ENCODE assay signal across 12 cellular contexts in the genomic region with DNA sequence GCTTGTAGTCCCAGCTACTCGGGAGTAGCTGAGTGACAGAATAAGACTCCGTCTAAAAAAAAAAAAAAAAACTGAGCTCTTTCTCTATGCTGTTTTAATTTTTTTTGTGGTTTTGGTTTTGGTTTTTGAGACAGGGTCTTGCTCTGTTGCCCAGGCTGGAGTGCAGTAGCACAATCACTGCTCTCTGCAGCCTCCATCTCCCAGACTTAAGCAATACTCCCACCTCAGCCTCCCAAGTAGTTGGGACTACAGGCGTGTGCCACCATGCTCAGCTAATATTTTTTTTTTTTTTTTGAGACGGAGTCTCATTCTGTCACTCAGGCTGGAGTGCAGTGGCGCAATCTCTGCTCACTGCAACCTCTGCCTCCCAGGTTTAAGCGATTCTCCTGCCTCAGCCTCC. TPM values are rescaled to one million over a fixed set of nuclear protein-coding genes. Genes with fewer than 3 reads are reported as not detected.
DNase-seq lines count a peak whose midpoint lies in the region; ATAC-seq, FAIRE-seq and TF ChIP-seq lines count a peak whose summit lies in the region.
"Not testable (repeated sequence)": the region's sequence is repeated elsewhere in the genome, so short reads cannot be mapped to it uniquely, and the experiment has no call there.
"Had no signal": no experiment of that assay in that cellular context is flagged by ENCODE, and none has a peak within 500 bp of the region (broad histone marks: within the 10 kb centered on the region; RNA-seq: fewer than 3 reads in every experiment).

No MANE protein-coding gene starts in this region.

- not testable (repeated sequence) for TF ChIP-seq POLR2A in K562 (conservative IDR thresholded peaks at IDR 0.05); HepG2 (IDR thresholded peaks at IDR 0.05; ENCODE audit: insufficient read depth in 1 of 2, low read depth in 2 of 2, low read length in 2 of 2)

- POLR2A ChIA-PET in OCI-LY7 (lab: Charles Lee): interaction anchor here (0.6 to 1.7 kb wide), 13 partner anchors 12 to 514 kb away, joined by 3 to 18 read pairs (median 3); partner anchors contain the start of gene NT5C
- POLR2A ChIA-PET in K562 (lab: Yijun Ruan, JAX): interaction anchor here (0.8 to 1.3 kb wide), 3 partner anchors 15 to 197 kb away, joined by 3 read pairs; a partner anchor contains a TSS
- POLR2A ChIA-PET in HepG2 (lab: Yijun Ruan, JAX): interaction anchor here (0.8 to 1.8 kb wide), 3 partner anchors 26 to 30 kb away, joined by 3 to 4 read pairs (median 4); no protein-coding TSS in a partner anchor

- not testable (repeated sequence) for H3K4me3 ChIP-seq in BLaER1; BLaER1 treated with 17β-estradiol and CSF1 and Interleukin-3, amounts not matched to agents 10 nM and 100 nM; OCI-LY7 (ENCODE audit: low read depth, low read length, poor library complexity, severe bottlenecking); K562; HepG2 (replicated peaks in 1 of 3; ENCODE audit: insufficient read depth in 1 of 3, low read depth in 2 of 3, low read length in 3 of 3)

- not testable (repeated sequence) for H3K9me3 Mint-ChIP-seq in natural killer cell

- WGBS in K562 (ENCODE audit: insufficient coverage, low coverage, missing lambda C conversion rate): 15% methylated on average over 4 of the region's 6 CpGs
- WGBS in HepG2 (ENCODE audit: low lambda C conversion rate): 43% methylated on average over 6 of the region's 6 CpGs

- H3K4me3 Mint-ChIP-seq in natural killer cell: peak overlapping the region; percentile 4

- H3K36me3 ChIP-seq in BLaER1; BLaER1 treated with 17β-estradiol and CSF1 and Interleukin-3, amounts not matched to agents 10 nM and 100 nM; OCI-LY7 (ENCODE audit: insufficient read depth, low read length); K562 (ENCODE audit: control insufficient read depth, insufficient read depth, low read length); HepG2 (replicated peaks in 1 of 2; ENCODE audit: control insufficient read depth in 1 of 2, insufficient read depth in 2 of 2, low read length in 2 of 2): not testable (repeated sequence)

- not testable (repeated sequence) for H3K9me1 ChIP-seq in K562 (ENCODE audit: control insufficient read depth, insufficient read depth, low read length)

- in situ Hi-C loops in K562 (cut with MboI); HepG2 (cut with HindIII; ENCODE audit: extremely low pct_ligation_motif_present, low pct_unique_long_range_greater_than_20kb): not testable (repeated sequence)

- FAIRE-seq in K562 (lab: Jason Lieb, UNC); HepG2 (lab: Jason Lieb, UNC): not testable (repeated sequence)

- peaks cover 68% of the 10 kb centered on the region for H3K4me1 ChIP-seq in BLaER1
- H3K4me1 ChIP-seq in BLaER1 treated with 17β-estradiol and CSF1 and Interleukin-3, amounts not matched to agents 10 nM and 100 nM: peaks cover 22 to 68% (median 57%) of the 10 kb centered on the region in 10 experiments
- peaks cover 19% of the 10 kb centered on the region for H3K4me1 ChIP-seq in OCI-LY7 (ENCODE audit: insufficient read depth, low read length, poor library complexity, severe bottlenecking)
- H3K4me1 ChIP-seq in K562 (replicated peaks in 1 of 2; ENCODE audit: control insufficient read depth in 2 of 2, insufficient read depth in 2 of 2, low read length in 2 of 2): peaks cover 7 to 18% of the 10 kb centered on the region in 2 experiments
- H3K4me1 ChIP-seq in HepG2 (ENCODE audit: insufficient read depth, low read length): peaks cover 49% of the 10 kb centered on the region

- DNase-seq in OCI-LY7 (ENCODE audit: low spot score); K562 (ENCODE audit: extremely low read depth in 1 of 4, low spot score in 3 of 4); HepG2 (ENCODE audit: low spot score); natural killer cell: not testable (repeated sequence)

- not testable (repeated sequence) for ATAC-seq in K562, HepG2, natural killer cell

- peak overlapping the region; percentile 59; the same call in 1 of the 2 replicates for H2AFZ ChIP-seq in OCI-LY7 (ENCODE audit: low read length)
- not testable (repeated sequence) for H2AFZ ChIP-seq in K562 (ENCODE audit: low read depth, low read length); HepG2 (ENCODE audit: low read length)

- not testable (repeated sequence) for H3K9me2 ChIP-seq in OCI-LY7 (ENCODE audit: insufficient read depth, low read length)

- not testable (repeated sequence) for H3K9ac ChIP-seq in BLaER1; BLaER1 treated with 17β-estradiol and CSF1 and Interleukin-3, amounts not matched to agents 10 nM and 100 nM; K562 (ENCODE audit: insufficient read depth in 1 of 2, low read depth in 2 of 2, low read length in 2 of 2); HepG2 (ENCODE audit: insufficient read depth, low read depth, low read length)

- H3K4me1 Mint-ChIP-seq in natural killer cell: peaks cover 9 to 25% of the 10 kb centered on the region in 2 donors

- H3K27ac ChIP-seq in BLaER1; BLaER1 treated with 17β-estradiol and CSF1 and Interleukin-3, amounts not matched to agents 10 nM and 100 nM; OCI-LY7 (ENCODE audit: low read depth, low read length, poor library complexity, severe bottlenecking); K562 (ENCODE audit: extremely low read depth, low read depth, low read length); HepG2 (ENCODE audit: extremely low read length, insufficient read depth, low read length): not testable (repeated sequence)

- TF ChIP-seq EP300 in K562 (IDR thresholded peaks at IDR 0.05; ENCODE audit: low read length); HepG2 (IDR thresholded peaks at IDR 0.05; ENCODE audit: low read depth in 2 of 2, low read length in 2 of 2); HepG2 (CRISPR knock-in tag; IDR thresholded peaks at IDR 0.05; ENCODE audit: borderline replicate concordance): not testable (repeated sequence)

- H3K79me2 ChIP-seq in OCI-LY7 (ENCODE audit: insufficient read depth, low read depth, low read length); K562 (ENCODE audit: control insufficient read depth, insufficient read depth, low read length); HepG2 (ENCODE audit: insufficient read depth, low read length): not testable (repeated sequence)

- intact Hi-C loops in OCI-LY7 (cut with micrococcal nuclease; ENCODE audit: unreplicated experiment); HepG2 (cut with micrococcal nuclease; ENCODE audit: unreplicated experiment); natural killer cell (cut with micrococcal nuclease): not testable (repeated sequence)
- intact Hi-C loops in K562 (cut with micrococcal nuclease): loop anchor here (10.0 kb wide), 1 partner anchor 158 kb away; no protein-coding TSS in a partner anchor

- not testable (repeated sequence) for TF ChIP-seq CTCF in OCI-LY7 (conservative IDR thresholded peaks at IDR 0.05; ENCODE audit: low read length); K562 (IDR thresholded peaks at IDR 0.05 in 2 of 3, conservative IDR thresholded peaks at IDR 0.05 in 1 of 3; ENCODE audit: insufficient read depth in 2 of 3, low read depth in 1 of 3, low read length in 3 of 3); HepG2 (CRISPR knock-in tag; IDR thresholded peaks at IDR 0.05); natural killer cell (IDR thresholded peaks at IDR 0.05)

- not testable (repeated sequence) for TF ChIP-seq RAD21 in K562 (CRISPR knock-in tag; conservative IDR thresholded peaks at IDR 0.05 in 1 of 2, IDR thresholded peaks at IDR 0.05 in 1 of 2); HepG2 (CRISPR knock-in tag; IDR thresholded peaks at IDR 0.05)

- H3K27ac Mint-ChIP-seq in natural killer cell: not testable (repeated sequence)

- H3K4me2 ChIP-seq in BLaER1 (0 out of 2 replicates have a peak overlapping the region, but pooled peaks have one; percentile 59), OCI-LY7 (ENCODE audit: low read length) (0 out of 2 replicates have a peak overlapping the region, but pooled peaks have one; percentile 15)
- H3K4me2 ChIP-seq in BLaER1 treated with 17β-estradiol and CSF1 and Interleukin-3, amounts not matched to agents 10 nM and 100 nM: peak overlapping the region in 7 of 11 experiments; percentile 14 to 62 (median 55); a peak in 6 of 22 replicates
- not testable (repeated sequence) for H3K4me2 ChIP-seq in K562 (ENCODE audit: insufficient read depth, low read length); HepG2 (ENCODE audit: low read depth, low read length)

- not testable (repeated sequence) for H3K27me3 Mint-ChIP-seq in natural killer cell (ENCODE audit: low read depth in 2 of 2)

- peaks cover 15% of the 10 kb centered on the region for H3K9me3 ChIP-seq in BLaER1
- peaks cover 0 to 18% (median 15%) of the 10 kb centered on the region in 11 experiments; a peak in 19 of 22 replicates for H3K9me3 ChIP-seq in BLaER1 treated with 17β-estradiol and CSF1 and Interleukin-3, amounts not matched to agents 10 nM and 100 nM (replicated peaks in 1 of 11)
- H3K9me3 ChIP-seq in OCI-LY7 (ENCODE audit: low read length); K562 (replicated peaks; ENCODE audit: control insufficient read depth, insufficient read depth, low read depth, low read length); HepG2 (ENCODE audit: low read length): not testable (repeated sequence)

- not testable (repeated sequence) for H4K20me1 ChIP-seq in BLaER1; BLaER1 treated with 17β-estradiol and CSF1 and Interleukin-3, amounts not matched to agents 10 nM and 100 nM; OCI-LY7 (ENCODE audit: insufficient read depth, low read length); K562 (replicated peaks; ENCODE audit: control insufficient read depth, insufficient read depth, low read length); HepG2 (ENCODE audit: insufficient read depth, low read length)

- not testable (repeated sequence) for H3K36me3 Mint-ChIP-seq in natural killer cell

- BruUV-seq in OCI-LY7 (replicated peaks; lab: Mats Ljungman, UMichigan); K562 (replicated peaks; lab: Mats Ljungman, UMichigan); HepG2 (replicated peaks; lab: Mats Ljungman, UMichigan): not testable (repeated sequence)

- H3K27me3 ChIP-seq in BLaER1; BLaER1 treated with 17β-estradiol and CSF1 and Interleukin-3, amounts not matched to agents 10 nM and 100 nM; K562 (ENCODE audit: control insufficient read depth in 2 of 2, insufficient read depth in 2 of 2, low read length in 2 of 2); HepG2 (ENCODE audit: control insufficient read depth in 1 of 2, insufficient read depth in 2 of 2, low read length in 2 of 2): not testable (repeated sequence)

- CTCF ChIA-PET in OCI-LY7 (lab: Charles Lee; ENCODE audit: unreplicated experiment): interaction anchor here (1.0 to 1.8 kb wide), 5 partner anchors 12 to 167 kb away, joined by 3 to 6 read pairs (median 3); no protein-coding TSS in a partner anchor
- CTCF ChIA-PET in K562 (lab: Yijun Ruan, JAX; ENCODE audit: low intra/inter-chr PET ratio); HepG2 (lab: Yijun Ruan, JAX; ENCODE audit: low intra/inter-chr PET ratio, low total read pairs): not testable (repeated sequence)

RNA-seq across cellular contexts. Expression of gene MYO15B, which starts 4.4 kb away (rescaled TPM):
- total RNA-seq in OCI-LY7 (2014; rRNA removed; shearing (Covaris generic)): 8.9 and 9.7 TPM in 2 replicates
- total RNA-seq in OCI-LY7 (2022): 17.7 and 19.2 TPM in 2 replicates
- total RNA-seq in K562 (2011; cell fraction: chromatin; rRNA removed; ENCODE audit: low replicate concordance): 8.9 and 39.4 TPM in 2 replicates
- 22.5 and 24.7 TPM in 2 replicates for total RNA-seq in K562 (2011; cell fraction: nucleolus; rRNA removed)
- total RNA-seq in K562 (2011; cell fraction: nucleoplasm; rRNA removed): 11.1 and 14.7 TPM in 2 replicates
- 0.05 and 0.24 TPM in 2 replicates for total RNA-seq in K562 (2014; rRNA removed)
- 1.2 TPM in 1 of 2 replicates, not detected in the other for total RNA-seq in K562 (2014; rRNA removed; fragmentation: Illumina TruSeq; extraction: Trizol)
- total RNA-seq in K562 (2015; rRNA removed; fragmentation: Illumina TruSeq; extraction: Trizol): 0.83 TPM in 2 replicates
- total RNA-seq in K562 (2021): 1.5 and 3.1 TPM in 2 replicates
- polyA plus RNA-seq in K562 (2011; rRNA removed): 0.82 and 1.2 TPM in 2 replicates
- 0.39 and 0.49 TPM in 2 replicates for polyA plus RNA-seq in K562 (2011; cell fraction: cytosol; rRNA removed)
- 15.0 and 17.9 TPM in 2 replicates for polyA plus RNA-seq in K562 (2011; cell fraction: nucleus; rRNA removed)
- 1.2 and 10.8 TPM in 2 replicates for polyA plus RNA-seq in K562 (2012)
- polyA plus RNA-seq in K562 (2014; fragmentation: Illumina TruSeq; extraction: Trizol): 0.12 and 0.76 TPM in 2 replicates
- polyA plus RNA-seq in K562 (2014; fragmentation: Nextera tagmentation; extraction: Ambion mirVana): not detected
- polyA plus RNA-seq in K562 (2014; rRNA removed): 0.98 and 1.5 TPM in 2 replicates
- polyA minus RNA-seq in K562 (2011; rRNA and poly(A)+ RNA removed): 0.70 and 1.0 TPM in 2 replicates
- polyA minus RNA-seq in K562 (2011; cell fraction: cytosol; rRNA and poly(A)+ RNA removed): not detected in 2 replicates
- 7.7 and 8.5 TPM in 2 replicates for polyA minus RNA-seq in K562 (2011; cell fraction: nucleus; rRNA and poly(A)+ RNA removed)
- 1.9 and 2.8 TPM in 2 replicates for total RNA-seq in HepG2 (2016; rRNA removed; fragmentation: Illumina TruSeq; extraction: Trizol)
- total RNA-seq in HepG2 (2016; cell fraction: cytosol; rRNA removed; fragmentation: Illumina TruSeq; extraction: Trizol; ENCODE audit: low read depth): 0.61 and 0.79 TPM in 2 replicates
- 1.1 and 2.7 TPM in 2 replicates for total RNA-seq in HepG2 (2016; cell fraction: insoluble cytoplasmic fraction; rRNA removed; fragmentation: Illumina TruSeq; extraction: Trizol)
- 0.83 and 1.2 TPM in 2 replicates for total RNA-seq in HepG2 (2016; cell fraction: membrane; rRNA removed; fragmentation: Illumina TruSeq; extraction: Trizol)
- total RNA-seq in HepG2 (2016; cell fraction: nucleus; rRNA removed; fragmentation: Illumina TruSeq; extraction: Trizol): 3.0 and 3.8 TPM in 2 replicates
- polyA plus RNA-seq in HepG2 (2011; rRNA removed): 8.1 and 11.2 TPM in 2 replicates
- 1.6 and 2.5 TPM in 2 replicates for polyA plus RNA-seq in HepG2 (2011; cell fraction: cytosol; rRNA removed)
- polyA plus RNA-seq in HepG2 (2011; cell fraction: nucleus; rRNA removed): 122 and 144 TPM in 2 replicates
- 9.5 and 12.7 TPM in 2 replicates for polyA plus RNA-seq in HepG2 (2012)
- 0.53 and 1.00 TPM in 2 replicates for polyA plus RNA-seq in HepG2 (2016; cell fraction: cytosol; fragmentation: Illumina TruSeq; extraction: Trizol; ENCODE audit: low read depth)
- 0.63 and 1.4 TPM in 2 replicates for polyA plus RNA-seq in HepG2 (2016; cell fraction: insoluble cytoplasmic fraction; fragmentation: Illumina TruSeq; extraction: Trizol; ENCODE audit: low read depth)
- polyA plus RNA-seq in HepG2 (2016; cell fraction: membrane; fragmentation: Illumina TruSeq; extraction: Trizol; ENCODE audit: low read depth): 0.49 and 0.86 TPM in 2 replicates
- 12.0 and 13.6 TPM in 2 replicates for polyA plus RNA-seq in HepG2 (2016; cell fraction: nucleus; fragmentation: Illumina TruSeq; extraction: Trizol; ENCODE audit: insufficient read depth, low read depth)
- polyA minus RNA-seq in HepG2 (2011; rRNA and poly(A)+ RNA removed; ENCODE audit: low replicate concordance): 7.2 and 13.2 TPM in 2 replicates
- polyA minus RNA-seq in HepG2 (2011; cell fraction: cytosol; rRNA and poly(A)+ RNA removed): 3.0 and 6.8 TPM in 2 replicates
- 16.5 and 25.7 TPM in 2 replicates for polyA minus RNA-seq in HepG2 (2011; cell fraction: nucleus; rRNA and poly(A)+ RNA removed)
- 100 to 1,000 TPM; 336 to 372 (median 339) TPM for total RNA-seq in natural killer cell

RNA-seq across cellular contexts. Expression of gene SMIM5, which starts 50.0 kb away (rescaled TPM):
- 0.06 TPM in 1 of 2 replicates, not detected in the other for total RNA-seq in OCI-LY7 (2014; rRNA removed; shearing (Covaris generic))
- total RNA-seq in OCI-LY7 (2022): not detected in 2 replicates
- total RNA-seq in K562 (2011; cell fraction: chromatin; rRNA removed; ENCODE audit: low replicate concordance): 0.16 TPM in 1 of 2 replicates, not detected in the other
- total RNA-seq in K562 (2011; cell fraction: nucleolus; rRNA removed): 0.13 TPM in 1 of 2 replicates, not detected in the other
- total RNA-seq in K562 (2011; cell fraction: nucleoplasm; rRNA removed): not detected in 2 replicates
- total RNA-seq in K562 (2014; rRNA removed): not detected in 2 replicates
- total RNA-seq in K562 (2014; rRNA removed; fragmentation: Illumina TruSeq; extraction: Trizol): not detected in 2 replicates
- not detected in 2 replicates for total RNA-seq in K562 (2015; rRNA removed; fragmentation: Illumina TruSeq; extraction: Trizol)
- total RNA-seq in K562 (2021): not detected in 2 replicates
- not detected in 2 replicates for polyA plus RNA-seq in K562 (2011; rRNA removed)
- 0.04 TPM in 1 of 2 replicates, not detected in the other for polyA plus RNA-seq in K562 (2011; cell fraction: cytosol; rRNA removed)
- polyA plus RNA-seq in K562 (2011; cell fraction: nucleus; rRNA removed): not detected in 2 replicates
- polyA plus RNA-seq in K562 (2012): 0.14 and 0.17 TPM in 2 replicates
- polyA plus RNA-seq in K562 (2014; fragmentation: Illumina TruSeq; extraction: Trizol): not detected in 2 replicates
- polyA plus RNA-seq in K562 (2014; fragmentation: Nextera tagmentation; extraction: Ambion mirVana): not detected
- 0.08 TPM in 1 of 2 replicates, not detected in the other for polyA plus RNA-seq in K562 (2014; rRNA removed)
- not detected in 2 replicates for polyA minus RNA-seq in K562 (2011; rRNA and poly(A)+ RNA removed)
- polyA minus RNA-seq in K562 (2011; cell fraction: cytosol; rRNA and poly(A)+ RNA removed): not detected in 2 replicates
- polyA minus RNA-seq in K562 (2011; cell fraction: nucleus; rRNA and poly(A)+ RNA removed): not detected in 2 replicates
- not detected in 2 replicates for total RNA-seq in HepG2 (2016; rRNA removed; fragmentation: Illumina TruSeq; extraction: Trizol)
- not detected in 2 replicates for total RNA-seq in HepG2 (2016; cell fraction: cytosol; rRNA removed; fragmentation: Illumina TruSeq; extraction: Trizol; ENCODE audit: low read depth)
- total RNA-seq in HepG2 (2016; cell fraction: insoluble cytoplasmic fraction; rRNA removed; fragmentation: Illumina TruSeq; extraction: Trizol): 0.09 TPM in 1 of 2 replicates, not detected in the other
- total RNA-seq in HepG2 (2016; cell fraction: membrane; rRNA removed; fragmentation: Illumina TruSeq; extraction: Trizol): not detected in 2 replicates
- total RNA-seq in HepG2 (2016; cell fraction: nucleus; rRNA removed; fragmentation: Illumina TruSeq; extraction: Trizol): not detected in 2 replicates
- 0.05 TPM in 1 of 2 replicates, not detected in the other for polyA plus RNA-seq in HepG2 (2011; rRNA removed)
- polyA plus RNA-seq in HepG2 (2011; cell fraction: cytosol; rRNA removed): 0.05 TPM in 1 of 2 replicates, not detected in the other
- polyA plus RNA-seq in HepG2 (2011; cell fraction: nucleus; rRNA removed): 0.35 and 0.80 TPM in 2 replicates
- polyA plus RNA-seq in HepG2 (2012): 0.20 and 0.48 TPM in 2 replicates
- not detected in 2 replicates for polyA plus RNA-seq in HepG2 (2016; cell fraction: cytosol; fragmentation: Illumina TruSeq; extraction: Trizol; ENCODE audit: low read depth)
- polyA plus RNA-seq in HepG2 (2016; cell fraction: insoluble cytoplasmic fraction; fragmentation: Illumina TruSeq; extraction: Trizol; ENCODE audit: low read depth): 0.14 TPM in 1 of 2 replicates, not detected in the other
- not detected in 2 replicates for polyA plus RNA-seq in HepG2 (2016; cell fraction: membrane; fragmentation: Illumina TruSeq; extraction: Trizol; ENCODE audit: low read depth)
- not detected in 2 replicates for polyA plus RNA-seq in HepG2 (2016; cell fraction: nucleus; fragmentation: Illumina TruSeq; extraction: Trizol; ENCODE audit: insufficient read depth, low read depth)
- polyA minus RNA-seq in HepG2 (2011; rRNA and poly(A)+ RNA removed; ENCODE audit: low replicate concordance): not detected in 2 replicates
- not detected in 2 replicates for polyA minus RNA-seq in HepG2 (2011; cell fraction: cytosol; rRNA and poly(A)+ RNA removed)
- 0.26 TPM in 1 of 2 replicates, not detected in the other for polyA minus RNA-seq in HepG2 (2011; cell fraction: nucleus; rRNA and poly(A)+ RNA removed)
- total RNA-seq in natural killer cell: 1 to 10 TPM in 2 of 3 donors, under 1 TPM in 1; 0.95 to 2.0 (median 1.5) TPM
- total RNA-seq: A673; CD4-positive, alpha-beta memory T cell; Daoy; G401 had no signal
- polyA plus RNA-seq: AG04450; BJ; CD4-positive, alpha-beta memory T cell had no signal

RNA-seq across cellular contexts. Expression of gene LLGL2, which starts 57.7 kb away (rescaled TPM):
- 10.7 and 12.6 TPM in 2 replicates for total RNA-seq in OCI-LY7 (2014; rRNA removed; shearing (Covaris generic))
- total RNA-seq in OCI-LY7 (2022) (20.9 and 21.6 TPM in 2 replicates), K562 (2014; rRNA removed) (17.9 and 19.5 TPM in 2 replicates), K562 (2014; rRNA removed; fragmentation: Illumina TruSeq; extraction: Trizol) (1.8 and 3.0 TPM in 2 replicates), K562 (2015; rRNA removed; fragmentation: Illumina TruSeq; extraction: Trizol) (10.2 and 11.8 TPM in 2 replicates), K562 (2021) (24.4 and 25.2 TPM in 2 replicates), HepG2 (2016; rRNA removed; fragmentation: Illumina TruSeq; extraction: Trizol) (53.9 and 86.7 TPM in 2 replicates), natural killer cell (100 to 1,000 TPM; 229 to 302 (median 244) TPM)
- total RNA-seq in K562 (2011; cell fraction: chromatin; rRNA removed; ENCODE audit: low replicate concordance): 25.4 and 96.6 TPM in 2 replicates
- 63.3 and 66.7 TPM in 2 replicates for total RNA-seq in K562 (2011; cell fraction: nucleolus; rRNA removed)
- total RNA-seq in K562 (2011; cell fraction: nucleoplasm; rRNA removed): 38.1 and 42.6 TPM in 2 replicates
- polyA plus RNA-seq in K562 (2011; rRNA removed) (12.5 and 16.0 TPM in 2 replicates), K562 (2014; fragmentation: Illumina TruSeq; extraction: Trizol) (3.7 and 14.7 TPM in 2 replicates), K562 (2014; fragmentation: Nextera tagmentation; extraction: Ambion mirVana) (1 to 10 TPM in 1 of 2 experiments, under 1 TPM in 1; 0.32 to 1.3 TPM), K562 (2014; rRNA removed) (17.7 and 23.7 TPM in 2 replicates), HepG2 (2011; rRNA removed) (83.0 and 109 TPM in 2 replicates)
- 14.3 and 34.7 TPM in 2 replicates for polyA plus RNA-seq in K562 (2011; cell fraction: cytosol; rRNA removed)
- polyA plus RNA-seq in K562 (2011; cell fraction: nucleus; rRNA removed): 44.8 and 82.4 TPM in 2 replicates
- 14.8 and 26.6 TPM in 2 replicates for polyA plus RNA-seq in K562 (2012)
- 4.3 and 6.7 TPM in 2 replicates for polyA minus RNA-seq in K562 (2011; rRNA and poly(A)+ RNA removed)
- 10.6 and 11.3 TPM in 2 replicates for polyA minus RNA-seq in K562 (2011; cell fraction: cytosol; rRNA and poly(A)+ RNA removed)
- 21.3 and 23.8 TPM in 2 replicates for polyA minus RNA-seq in K562 (2011; cell fraction: nucleus; rRNA and poly(A)+ RNA removed)
- 27.2 and 32.8 TPM in 2 replicates for total RNA-seq in HepG2 (2016; cell fraction: cytosol; rRNA removed; fragmentation: Illumina TruSeq; extraction: Trizol; ENCODE audit: low read depth)
- total RNA-seq in HepG2 (2016; cell fraction: insoluble cytoplasmic fraction; rRNA removed; fragmentation: Illumina TruSeq; extraction: Trizol): 51.9 and 87.2 TPM in 2 replicates
- total RNA-seq in HepG2 (2016; cell fraction: membrane; rRNA removed; fragmentation: Illumina TruSeq; extraction: Trizol): 45.8 and 50.7 TPM in 2 replicates
- 72.1 and 85.8 TPM in 2 replicates for total RNA-seq in HepG2 (2016; cell fraction: nucleus; rRNA removed; fragmentation: Illumina TruSeq; extraction: Trizol)
- polyA plus RNA-seq in HepG2 (2011; cell fraction: cytosol; rRNA removed): 40.2 and 67.1 TPM in 2 replicates
- 384 and 448 TPM in 2 replicates for polyA plus RNA-seq in HepG2 (2011; cell fraction: nucleus; rRNA removed)
- 33.3 and 59.5 TPM in 2 replicates for polyA plus RNA-seq in HepG2 (2012)
- 23.2 and 28.1 TPM in 2 replicates for polyA plus RNA-seq in HepG2 (2016; cell fraction: cytosol; fragmentation: Illumina TruSeq; extraction: Trizol; ENCODE audit: low read depth)
- polyA plus RNA-seq in HepG2 (2016; cell fraction: insoluble cytoplasmic fraction; fragmentation: Illumina TruSeq; extraction: Trizol; ENCODE audit: low read depth): 41.6 and 52.9 TPM in 2 replicates
- polyA plus RNA-seq in HepG2 (2016; cell fraction: membrane; fragmentation: Illumina TruSeq; extraction: Trizol; ENCODE audit: low read depth): 32.5 and 33.0 TPM in 2 replicates
- polyA plus RNA-seq in HepG2 (2016; cell fraction: nucleus; fragmentation: Illumina TruSeq; extraction: Trizol; ENCODE audit: insufficient read depth, low read depth): 204 and 230 TPM in 2 replicates
- polyA minus RNA-seq in HepG2 (2011; rRNA and poly(A)+ RNA removed; ENCODE audit: low replicate concordance): 30.9 and 126 TPM in 2 replicates
- 30.6 and 31.7 TPM in 2 replicates for polyA minus RNA-seq in HepG2 (2011; cell fraction: cytosol; rRNA and poly(A)+ RNA removed)
- polyA minus RNA-seq in HepG2 (2011; cell fraction: nucleus; rRNA and poly(A)+ RNA removed): 79.4 and 86.0 TPM in 2 replicates

Comparison
In these comparisons a context has a peak if more than half of its experiments do, and no peak if none do; other contexts are left out.
1. RNA of gene MYO15B, which starts 4.4 kb away (total RNA-seq): 336 to 372 TPM in natural killer cell; 8.9 to 19.2 TPM in OCI-LY7, 0.61 to 3.8 TPM in HepG2 and 0.05 to 39.4 TPM in K562; every median in the first group is over 4 times any median in the second.